In the genomic region with DNA sequence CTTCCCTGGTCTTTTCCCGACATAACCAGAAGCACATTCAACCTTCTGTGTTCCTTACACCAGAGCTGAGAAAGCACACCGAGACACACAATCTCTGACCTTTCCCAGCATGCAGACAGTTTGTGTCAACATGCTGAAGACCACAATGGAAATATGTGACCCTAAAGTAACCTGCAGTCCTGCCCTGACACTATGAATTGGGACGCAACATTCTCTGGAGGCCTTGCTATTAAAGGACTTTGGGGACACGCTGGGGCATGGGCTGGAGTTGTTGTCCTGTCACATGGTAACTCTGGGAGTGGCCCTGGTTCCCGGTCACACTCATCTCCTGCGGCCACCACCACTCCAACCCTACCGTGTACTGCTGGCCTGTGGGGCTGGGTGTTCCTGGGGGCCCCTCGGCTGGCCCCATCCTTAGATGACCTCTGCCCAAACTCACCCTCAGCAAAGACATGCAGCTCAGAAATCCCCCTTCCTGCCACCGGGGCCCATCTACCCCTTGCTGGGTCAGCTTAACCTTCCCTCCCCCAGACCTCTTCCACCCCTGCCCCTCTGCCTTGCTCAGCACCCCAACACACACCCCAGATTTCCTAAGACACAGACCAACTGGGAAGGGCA, we compare ENCODE assay signal across 2 cellular contexts. TPM values are rescaled to one million over a fixed set of nuclear protein-coding genes. Genes with fewer than 3 reads are reported as not detected.
"Had no signal": no experiment of that assay in that cellular context is flagged by ENCODE, and none has a peak within 500 bp of the region (broad histone marks: within the 10 kb centered on the region; RNA-seq: fewer than 3 reads in every experiment).

No MANE protein-coding gene starts in this region.

RNA-seq across cellular contexts. Expression of a gene that starts 25.3 kb away (rescaled TPM):
- total RNA-seq: fibroblast of villous mesenchyme, lower lobe of right lung had no signal
